In genomic region chr2:195531754-195532153, GRCh38 we compare ENCODE assay signal across 13 cellular contexts.
DNase-seq lines count a peak whose midpoint lies in the region; ATAC-seq, FAIRE-seq and TF ChIP-seq lines count a peak whose summit lies in the region.
"Had no signal": no experiment of that assay in that cellular context is flagged by ENCODE, and none has a peak within 500 bp of the region (broad histone marks: within the 10 kb centered on the region; RNA-seq: fewer than 3 reads in every experiment).

No MANE protein-coding gene starts in this region.

- POLR2A ChIA-PET in CD4-positive, alpha-beta memory T cell (lab: Charles Lee; ENCODE audit: partially characterized antibody) = interaction anchor here (0.7 to 18.4 kb wide), 6 partner anchors 9 to 126 kb away, joined by 3 to 423 read pairs (median 14); partner anchors contain the start of gene SLC39A10

- H3K27ac Mint-ChIP-seq in CD4-positive, alpha-beta memory T cell = peak overlapping the region; percentile 89 to 97 (median 93)
- H3K27ac Mint-ChIP-seq in astrocyte (ENCODE audit: unreplicated experiment) = no peak overlapping the region
- peak overlapping the region; percentile 63 to 91 for H3K27ac Mint-ChIP-seq in natural killer cell

- no peaks in the 10 kb centered on the region for H3K27me3 ChIP-seq in CD4-positive, alpha-beta memory T cell (ENCODE audit: insufficient read depth, low read length)
- no peaks in the 10 kb centered on the region for H3K27me3 ChIP-seq in astrocyte (ENCODE audit: insufficient read depth, low read length)

- peaks cover 0 to 5% of the 10 kb centered on the region in 2 donors for H3K36me3 Mint-ChIP-seq in CD4-positive, alpha-beta memory T cell
- no peaks in the 10 kb centered on the region for H3K36me3 Mint-ChIP-seq in astrocyte (ENCODE audit: low read depth, unreplicated experiment)
- no peaks in the 10 kb centered on the region for H3K36me3 Mint-ChIP-seq in natural killer cell

- H3K79me2 ChIP-seq in astrocyte (ENCODE audit: insufficient read depth, low read length) = no peaks in the 10 kb centered on the region

- no peaks in the 10 kb centered on the region for H3K27me3 Mint-ChIP-seq in CD4-positive, alpha-beta memory T cell
- no peaks in the 10 kb centered on the region for H3K27me3 Mint-ChIP-seq in astrocyte (ENCODE audit: low read depth, unreplicated experiment)
- peaks cover under 1 to 2% of the 10 kb centered on the region in 2 donors for H3K27me3 Mint-ChIP-seq in natural killer cell (ENCODE audit: low read depth in 2 of 2)

- intact Hi-C loops in CD4-positive, alpha-beta memory T cell (cut with micrococcal nuclease) = loop anchor here (1.0 to 10.0 kb wide), 4 partner anchors 33 to 733 kb away; no protein-coding TSS in a partner anchor
- intact Hi-C loops in natural killer cell (cut with micrococcal nuclease) = loop anchor here (2.0 to 10.0 kb wide), 3 partner anchors 29 to 633 kb away; partner anchors contain the start of gene DNAH7

- FAIRE-seq in astrocyte (lab: Jason Lieb, UNC) = no peak
- FAIRE-seq: GM18507 had no signal

- peaks cover 49 to 69% (median 61%) of the 10 kb centered on the region in 4 donors for H3K4me1 Mint-ChIP-seq in CD4-positive, alpha-beta memory T cell
- H3K4me1 Mint-ChIP-seq in astrocyte (ENCODE audit: low read depth, unreplicated experiment) (peaks cover 38% of the 10 kb centered on the region), natural killer cell (peaks cover 64 to 71% of the 10 kb centered on the region in 2 donors)

- no peak for ATAC-seq in natural killer cell
- no peak for ATAC-seq in GM19463 (IDR thresholded peaks at IDR 0.05; ENCODE audit: unreplicated experiment)
- ATAC-seq in left lobe of liver = no peak
- ATAC-seq in GM21360 (IDR thresholded peaks at IDR 0.05; ENCODE audit: unreplicated experiment) = no peak

- H4K20me1 ChIP-seq in astrocyte (ENCODE audit: insufficient read depth, low read length) = no peaks in the 10 kb centered on the region

- H3K4me1 ChIP-seq in CD4-positive, alpha-beta memory T cell (ENCODE audit: insufficient read depth, low read length) = peaks cover 61% of the 10 kb centered on the region
- H3K4me1 ChIP-seq in astrocyte (ENCODE audit: insufficient read depth, low read length) = peaks cover 33% of the 10 kb centered on the region

- no peak overlapping the region for H3K27ac ChIP-seq in CD4-positive, alpha-beta memory T cell (ENCODE audit: low read depth, low read length)
- H3K27ac ChIP-seq in KOPT-K1 (ENCODE audit: low read depth, low read length, poor library complexity, severe bottlenecking) (peak overlapping the region; percentile 97), astrocyte (ENCODE audit: low read depth, low read length) (peak overlapping the region; percentile 96)

- no peak overlapping the region for H3K9ac ChIP-seq in astrocyte (ENCODE audit: low read length)

- peak overlapping the region; percentile 79 for H3K4me2 ChIP-seq in astrocyte (ENCODE audit: low read length)

- no peaks in the 10 kb centered on the region for H3K9me3 ChIP-seq in CD4-positive, alpha-beta memory T cell (ENCODE audit: control insufficient read depth in 1 of 2, low read length in 2 of 2)
- H3K9me3 ChIP-seq in KOPT-K1 (ENCODE audit: insufficient read depth, low read length, poor library complexity, severe bottlenecking) (peaks cover 19% of the 10 kb centered on the region), astrocyte (ENCODE audit: insufficient read depth, low read depth, low read length) (no peaks in the 10 kb centered on the region)

- no peaks in the 10 kb centered on the region for H3K36me3 ChIP-seq in CD4-positive, alpha-beta memory T cell (ENCODE audit: insufficient read depth, low read length)
- no peaks in the 10 kb centered on the region for H3K36me3 ChIP-seq in KOPT-K1 (ENCODE audit: insufficient read depth, low read length)
- no peaks in the 10 kb centered on the region for H3K36me3 ChIP-seq in astrocyte (ENCODE audit: insufficient read depth, low read length)

- peak overlapping the region in 5 of 8 donors; percentile 82 to 92 (median 86) for H3K4me3 Mint-ChIP-seq in CD4-positive, alpha-beta memory T cell
- H3K4me3 Mint-ChIP-seq in astrocyte (ENCODE audit: unreplicated experiment) (no peak overlapping the region), natural killer cell (peak overlapping the region; percentile 89)

- TF ChIP-seq CTCF in astrocyte (IDR thresholded peaks at IDR 0.05; ENCODE audit: insufficient read depth, low read depth, low read length) = no peak
- TF ChIP-seq CTCF in natural killer cell (IDR thresholded peaks at IDR 0.05) = no peak

- DNase-seq in CD4-positive, alpha-beta memory T cell = no peak
- DNase-seq in astrocyte (ENCODE audit: low read depth) = peak; percentile 83
- no peak for DNase-seq in natural killer cell
- no peak for DNase-seq in left lobe of liver (ENCODE audit: low spot score)
- DNase-seq: effector CD4-positive, alpha-beta T cell; EL; NCI-H146; NCI-H526 had no signal

- H3K9me3 Mint-ChIP-seq in CD4-positive, alpha-beta memory T cell = peaks cover 0 to 5% (median under 1%) of the 10 kb centered on the region in 8 donors
- peaks cover 2% of the 10 kb centered on the region for H3K9me3 Mint-ChIP-seq in astrocyte (ENCODE audit: unreplicated experiment)
- no peaks in the 10 kb centered on the region for H3K9me3 Mint-ChIP-seq in natural killer cell

- H3K4me3 ChIP-seq in CD4-positive, alpha-beta memory T cell (ENCODE audit: low read length in 2 of 2) = peak overlapping the region in 1 of 2 donors; percentile 13
- no peak overlapping the region for H3K4me3 ChIP-seq in astrocyte (ENCODE audit: insufficient read depth, low read depth, low read length)
- H3K4me3 ChIP-seq: lung had no signal

- no peak overlapping the region for H2AFZ ChIP-seq in astrocyte (ENCODE audit: low read depth, low read length)

- CTCF ChIA-PET in CD4-positive, alpha-beta memory T cell (lab: Charles Lee; ENCODE audit: partially characterized antibody) = interaction anchor here (1.3 to 10.8 kb wide), 5 partner anchors 34 to 537 kb away, joined by 3 to 126 read pairs (median 64); partner anchors contain the start of genes DNAH7 and SLC39A10
